In the genomic region with DNA sequence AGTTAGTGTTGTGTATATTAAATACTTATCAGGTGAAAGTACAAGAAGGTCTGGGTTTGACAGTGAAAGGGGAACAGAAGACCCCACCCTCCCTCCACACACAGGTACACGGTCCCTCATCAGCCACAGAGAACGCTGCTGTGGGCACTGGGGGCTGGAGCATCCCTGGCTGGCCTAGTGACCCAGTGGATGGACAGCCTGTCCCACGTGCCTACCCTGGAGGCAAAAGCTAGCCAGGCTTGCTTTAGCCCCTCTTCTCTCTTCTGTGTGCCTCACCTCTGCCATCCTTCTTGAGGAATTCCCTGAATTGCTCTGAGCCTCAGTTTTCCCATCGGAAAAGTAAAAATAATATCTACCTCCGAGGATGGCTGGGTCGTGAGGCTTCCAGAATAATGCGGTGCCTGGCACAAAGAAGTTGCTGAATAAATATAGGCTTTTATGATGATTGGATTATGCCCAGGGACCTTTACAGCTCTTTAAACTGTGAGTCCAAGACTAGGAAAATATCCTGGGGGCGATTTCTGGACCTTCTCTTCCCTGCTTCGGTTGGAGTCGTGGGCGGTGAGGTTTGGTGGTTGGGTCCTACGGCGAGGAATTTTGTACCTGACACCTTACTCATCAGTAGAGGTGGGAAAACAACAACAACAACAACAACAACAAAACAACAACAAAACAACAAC, we compare ENCODE assay signal across 9 cellular contexts. TPM values are rescaled to one million over a fixed set of nuclear protein-coding genes. Genes with fewer than 3 reads are reported as not detected.
DNase-seq lines count a peak whose midpoint lies in the region; ATAC-seq, FAIRE-seq and TF ChIP-seq lines count a peak whose summit lies in the region.
"Had no signal": no experiment of that assay in that cellular context is flagged by ENCODE, and none has a peak within 500 bp of the region (broad histone marks: within the 10 kb centered on the region; RNA-seq: fewer than 3 reads in every experiment).

No MANE protein-coding gene starts in this region.

- H3K9me3 ChIP-seq in pancreas (no peaks in the 10 kb centered on the region), MG63 (no peaks in the 10 kb centered on the region)

- no peak for TF ChIP-seq CTCF in GM12864 (IDR thresholded peaks at IDR 0.05; ENCODE audit: low read depth, low read length, missing control alignments)
- no peak for TF ChIP-seq CTCF in epithelial cell of proximal tubule (conservative IDR thresholded peaks at IDR 0.05; ENCODE audit: low read depth, low read length)
- TF ChIP-seq CTCF in pancreas (IDR thresholded peaks at IDR 0.05), result no peak

- peak overlapping the region; percentile 78 for H3K4me3 ChIP-seq in GM12864 (ENCODE audit: low read depth, low read length)
- peak overlapping the region; percentile 67 for H3K4me3 ChIP-seq in epithelial cell of proximal tubule (ENCODE audit: low read depth, low read length)
- H3K4me3 ChIP-seq in pancreas, result peak overlapping the region in 3 of 4 donors; percentile 52 to 63 (median 62)
- no peak overlapping the region for H3K4me3 ChIP-seq in MG63

- WGBS in pancreas, 2 donors, result 41 to 43% methylated on average over 13 of the region's 13 CpGs

- peak overlapping the region; percentile 85 to 88 (median 86) for H3K27ac ChIP-seq in pancreas

- no peak for FAIRE-seq in pancreas (lab: Jason Lieb, UNC)

- H3K36me3 ChIP-seq in pancreas (no peaks in the 10 kb centered on the region), MG63 (no peaks in the 10 kb centered on the region)

- H3K4me1 ChIP-seq in pancreas, result peaks cover 12 to 14% (median 13%) of the 10 kb centered on the region in 3 donors

- intact Hi-C loops in pancreas (cut with DNase I), result loop anchor here in 1 of 3 donors (10.0 kb wide), 1 partner anchor 111 kb away; no protein-coding TSS in a partner anchor

- no peak for DNase-seq in GM12864 (ENCODE audit: low read depth)
- DNase-seq in RPMI7951 (ENCODE audit: low read depth), result peak; percentile 52
- no peak for DNase-seq in epithelial cell of proximal tubule (ENCODE audit: low read depth)
- DNase-seq in pancreas, result no peak
- DNase-seq in NCI-H187 (lab: John Stamatoyannopoulos, UW), result no peak
- no peak for DNase-seq in COLO829 (ENCODE audit: low spot score)
- DNase-seq in MG63, result no peak
- DNase-seq: NCI-H2029 treated with DMSO at 0.1 percent for 48 hours had no signal

- H3K27me3 ChIP-seq in pancreas, result no peaks in the 10 kb centered on the region
- no peaks in the 10 kb centered on the region for H3K27me3 ChIP-seq in MG63

- no peak for ATAC-seq in pancreas
- no peak for ATAC-seq in HG02884 (IDR thresholded peaks at IDR 0.05; ENCODE audit: unreplicated experiment)

RNA-seq across cellular contexts. Expression of gene IFNLR1, which starts 0.9 kb away (rescaled TPM):
- 11.7 and 12.8 TPM in 2 replicates for total RNA-seq in RPMI7951 (2014; rRNA removed; shearing (Covaris generic))
- 3.6 and 4.2 TPM in 2 replicates for total RNA-seq in epithelial cell of proximal tubule
- total RNA-seq in pancreas, result 1 to 10 TPM; 3.0 to 8.4 (median 4.7) TPM
- 1 to 10 TPM; 2.3 to 3.4 TPM for polyA plus RNA-seq in pancreas
- total RNA-seq in MG63 (2014; rRNA removed; shearing (Covaris generic); ENCODE audit: low replicate concordance), result 0.25 and 0.36 TPM in 2 replicates

RNA-seq across cellular contexts. Expression of gene IL22RA1, which starts 43.2 kb away (rescaled TPM):
- total RNA-seq in RPMI7951 (2014; rRNA removed; shearing (Covaris generic)), result 1.6 and 2.3 TPM in 2 replicates
- 0.07 TPM in 1 of 2 replicates, not detected in the other for total RNA-seq in epithelial cell of proximal tubule
- 100 to 1,000 TPM in 4 of 6 donors, 10 to 100 TPM in 2; 62.5 to 164 (median 123) TPM for total RNA-seq in pancreas
- polyA plus RNA-seq in pancreas, result 10 to 100 TPM; 68.8 to 87.5 TPM
- 0.86 TPM in 1 of 2 replicates, not detected in the other for total RNA-seq in MG63 (2014; rRNA removed; shearing (Covaris generic); ENCODE audit: low replicate concordance)

Comparison
In these comparisons a context has a peak if more than half of its experiments do, and no peak if none do; other contexts are left out.
1. RNA of gene IL22RA1, which starts 43.2 kb away (total RNA-seq): 62.5 to 164 TPM in pancreas; 1.6 to 2.3 TPM in RPMI7951, 0.07 TPM in epithelial cell of proximal tubule and 0.86 TPM in MG63; every median in the first group is over 10 times any median in the second.